12 cellular contexts compared by ENCODE assay signal in genomic region chr11:70448983-70449567, GRCh38. TPM values are rescaled to one million over a fixed set of nuclear protein-coding genes. Genes with fewer than 3 reads are reported as not detected.
DNase-seq lines count a peak whose midpoint lies in the region; ATAC-seq and TF ChIP-seq lines count a peak whose summit lies in the region.
"Had no signal": no experiment of that assay in that cellular context is flagged by ENCODE, and none has a peak within 500 bp of the region (broad histone marks: within the 10 kb centered on the region; RNA-seq: fewer than 3 reads in every experiment).

No MANE protein-coding gene starts in this region.

- H3K4me1 ChIP-seq in Karpas-422 (ENCODE audit: low read length) = no peaks in the 10 kb centered on the region

- CTCF ChIA-PET in activated CD8-positive, alpha-beta T cell treated with anti-CD3 and anti-CD28 coated beads for 36 hours (lab: Charles Lee) = interaction anchor here (1.1 kb wide), 1 partner anchor 17 kb away, joined by 3 read pairs; no protein-coding TSS in a partner anchor
- CTCF ChIA-PET in activated CD8-positive, alpha-beta T cell treated with anti-CD3 and anti-CD28 coated beads, Interleukin-2, amount 10 ng/mL, durations not matched to agents 7 days and 5 days (lab: Charles Lee) = interaction anchor here (0.5 kb wide), 1 partner anchor 214 kb away, joined by 3 read pairs; no protein-coding TSS in a partner anchor

- H3K36me3 Mint-ChIP-seq in activated CD8-positive, alpha-beta T cell treated with anti-CD3 and anti-CD28 coated beads for 36 hours (ENCODE audit: low read depth) = peaks cover 7% of the 10 kb centered on the region
- peaks cover 8% of the 10 kb centered on the region for H3K36me3 Mint-ChIP-seq in activated CD8-positive, alpha-beta T cell treated with anti-CD3 and anti-CD28 coated beads, Interleukin-2, amount 10 ng/mL, durations not matched to agents 7 days and 5 days (ENCODE audit: low read depth)

- POLR2A ChIA-PET in activated CD8-positive, alpha-beta T cell treated with anti-CD3 and anti-CD28 coated beads for 36 hours (lab: Charles Lee) = interaction anchor here (0.7 kb wide), 1 partner anchor 1003 kb away, joined by 3 read pairs; no protein-coding TSS in a partner anchor
- POLR2A ChIA-PET in activated CD8-positive, alpha-beta T cell treated with anti-CD3 and anti-CD28 coated beads, Interleukin-2, amount 10 ng/mL, durations not matched to agents 7 days and 5 days (lab: Charles Lee) = no interaction called here

- no peak overlapping the region for H3K27ac Mint-ChIP-seq in activated CD8-positive, alpha-beta T cell treated with anti-CD3 and anti-CD28 coated beads for 36 hours
- no peak overlapping the region for H3K27ac Mint-ChIP-seq in activated CD8-positive, alpha-beta T cell treated with anti-CD3 and anti-CD28 coated beads, Interleukin-2, amount 10 ng/mL, durations not matched to agents 7 days and 5 days
- H3K27ac Mint-ChIP-seq: activated naive CD8-positive, alpha-beta T cell treated with anti-CD3 and anti-CD28 coated beads for 36 hours had no signal

- no peak overlapping the region for H2AFZ ChIP-seq in Karpas-422 (ENCODE audit: low read length)

- DNase-seq in activated CD8-positive, alpha-beta T cell treated with anti-CD3 and anti-CD28 coated beads for 36 hours = no peak
- DNase-seq in activated CD8-positive, alpha-beta T cell treated with anti-CD3 and anti-CD28 coated beads, Interleukin-2, amount 10 ng/mL, durations not matched to agents 7 days and 5 days = no peak
- DNase-seq in Karpas-422 (peak; percentile 51), choroid plexus epithelial cell (ENCODE audit: low read depth) (no peak), retinal pigment epithelial cell (ENCODE audit: low read depth) (no peak), activated gamma-delta T cell treated with Interleukin-2 at 50 U/mL for 16 hours (no peak)
- DNase-seq: activated naive CD8-positive, alpha-beta T cell treated with anti-CD3 and anti-CD28 coated beads for 36 hours; left ventricle myocardium superior had no signal

- H3K4me3 ChIP-seq in Karpas-422 (ENCODE audit: low read length) (no peak overlapping the region), choroid plexus epithelial cell (ENCODE audit: low read depth, low read length) (no peak overlapping the region), retinal pigment epithelial cell (ENCODE audit: low read length) (no peak overlapping the region)

- no peaks in the 10 kb centered on the region for H3K79me2 ChIP-seq in Karpas-422 (ENCODE audit: low read length)

- peaks cover 26% of the 10 kb centered on the region for H3K9me3 Mint-ChIP-seq in activated CD8-positive, alpha-beta T cell treated with anti-CD3 and anti-CD28 coated beads for 36 hours
- peaks cover 13% of the 10 kb centered on the region for H3K9me3 Mint-ChIP-seq in activated CD8-positive, alpha-beta T cell treated with anti-CD3 and anti-CD28 coated beads, Interleukin-2, amount 10 ng/mL, durations not matched to agents 7 days and 5 days (ENCODE audit: insufficient read depth)

- peaks cover 6% of the 10 kb centered on the region; the same call in 1 of the 2 replicates for H3K9me3 ChIP-seq in Karpas-422 (ENCODE audit: low read length)

- no peak overlapping the region for H3K27ac ChIP-seq in Karpas-422 (ENCODE audit: low read length)
- H3K27ac ChIP-seq: epithelial cell of prostate had no signal

- H3K4me1 Mint-ChIP-seq in activated CD8-positive, alpha-beta T cell treated with anti-CD3 and anti-CD28 coated beads for 36 hours (ENCODE audit: low read depth) = no peaks in the 10 kb centered on the region
- no peaks in the 10 kb centered on the region for H3K4me1 Mint-ChIP-seq in activated CD8-positive, alpha-beta T cell treated with anti-CD3 and anti-CD28 coated beads, Interleukin-2, amount 10 ng/mL, durations not matched to agents 7 days and 5 days (ENCODE audit: low read depth)
- H3K4me1 Mint-ChIP-seq: activated naive CD8-positive, alpha-beta T cell treated with anti-CD3 and anti-CD28 coated beads for 36 hours had no signal

- peaks cover 7% of the 10 kb centered on the region for H3K27me3 Mint-ChIP-seq in activated CD8-positive, alpha-beta T cell treated with anti-CD3 and anti-CD28 coated beads for 36 hours
- peaks cover 2% of the 10 kb centered on the region for H3K27me3 Mint-ChIP-seq in activated CD8-positive, alpha-beta T cell treated with anti-CD3 and anti-CD28 coated beads, Interleukin-2, amount 10 ng/mL, durations not matched to agents 7 days and 5 days (ENCODE audit: low read depth)

- no peak for ATAC-seq in activated CD8-positive, alpha-beta T cell treated with anti-CD3 and anti-CD28 coated beads for 36 hours
- ATAC-seq in activated CD8-positive, alpha-beta T cell treated with anti-CD3 and anti-CD28 coated beads, Interleukin-2, amount 10 ng/mL, durations not matched to agents 7 days and 5 days = no peak
- no peak for ATAC-seq in GM19467 (IDR thresholded peaks at IDR 0.05; ENCODE audit: unreplicated experiment)
- ATAC-seq in HG03565 (IDR thresholded peaks at IDR 0.05; ENCODE audit: unreplicated experiment) = no peak
- ATAC-seq: left ventricle myocardium superior, sciatic nerve had no signal

- no peak overlapping the region for H3K4me2 ChIP-seq in Karpas-422 (ENCODE audit: low read depth, low read length, poor library complexity, severe bottlenecking)

- H3K4me3 Mint-ChIP-seq in activated CD8-positive, alpha-beta T cell treated with anti-CD3 and anti-CD28 coated beads for 36 hours = no peak overlapping the region
- H3K4me3 Mint-ChIP-seq in activated CD8-positive, alpha-beta T cell treated with anti-CD3 and anti-CD28 coated beads, Interleukin-2, amount 10 ng/mL, durations not matched to agents 7 days and 5 days = no peak overlapping the region
- H3K4me3 Mint-ChIP-seq: activated naive CD8-positive, alpha-beta T cell treated with anti-CD3 and anti-CD28 coated beads for 36 hours had no signal

- H3K9ac ChIP-seq in Karpas-422 (ENCODE audit: low read length) = no peak overlapping the region

- H3K9me2 ChIP-seq in Karpas-422 (replicated peaks; ENCODE audit: insufficient read depth, low read length) = no peaks in the 10 kb centered on the region

- no peaks in the 10 kb centered on the region for H3K27me3 ChIP-seq in Karpas-422 (ENCODE audit: low read length)

- peak; percentile 84 for TF ChIP-seq CTCF in activated CD8-positive, alpha-beta T cell treated with anti-CD3 and anti-CD28 coated beads for 36 hours (IDR thresholded peaks at IDR 0.05)
- TF ChIP-seq CTCF in choroid plexus epithelial cell (conservative IDR thresholded peaks at IDR 0.05; ENCODE audit: low read depth, low read length) (peak; percentile 61), retinal pigment epithelial cell (conservative IDR thresholded peaks at IDR 0.05; ENCODE audit: low read depth, low read length) (peak; percentile 62)

- no peaks in the 10 kb centered on the region for H3K36me3 ChIP-seq in Karpas-422 (ENCODE audit: insufficient read depth, low read length)

- H4K20me1 ChIP-seq in Karpas-422 (ENCODE audit: insufficient read depth, low read depth, low read length) = no peaks in the 10 kb centered on the region

- intact Hi-C loops in activated CD8-positive, alpha-beta T cell treated with anti-CD3 and anti-CD28 coated beads for 36 hours (cut with micrococcal nuclease) = no loop called here

RNA-seq across cellular contexts. Expression of gene CTTN, which starts 50.7 kb away (rescaled TPM):
- total RNA-seq in activated CD8-positive, alpha-beta T cell treated with anti-CD3 and anti-CD28 coated beads for 36 hours = 1 to 10 TPM; 8.6 to 9.9 TPM
- not detected for total RNA-seq in activated CD8-positive, alpha-beta T cell treated with anti-CD3 and anti-CD28 coated beads, Interleukin-2, amount 10 ng/mL, durations not matched to agents 7 days and 5 days
- 143 and 198 TPM in 2 replicates for total RNA-seq in Karpas-422 (2014; rRNA removed; shearing (Covaris generic); ENCODE audit: low replicate concordance)

Comparison
In these comparisons a context has a peak if more than half of its experiments do, and no peak if none do; other contexts are left out.
1. RNA of gene CTTN, which starts 50.7 kb away (total RNA-seq): 143 to 198 TPM in Karpas-422; 8.6 to 9.9 TPM in activated CD8-positive, alpha-beta T cell treated with anti-CD3 and anti-CD28 coated beads for 36 hours and not detected in activated CD8-positive, alpha-beta T cell treated with anti-CD3 and anti-CD28 coated beads, Interleukin-2, amount 10 ng/mL, durations not matched to agents 7 days and 5 days; every median in the first group is over 10 times any median in the second.
2. Peak in every context shown above with its lines, with median percentiles within 50 percentile points of each other: CTCF ChIP-seq.